In the genomic region with DNA sequence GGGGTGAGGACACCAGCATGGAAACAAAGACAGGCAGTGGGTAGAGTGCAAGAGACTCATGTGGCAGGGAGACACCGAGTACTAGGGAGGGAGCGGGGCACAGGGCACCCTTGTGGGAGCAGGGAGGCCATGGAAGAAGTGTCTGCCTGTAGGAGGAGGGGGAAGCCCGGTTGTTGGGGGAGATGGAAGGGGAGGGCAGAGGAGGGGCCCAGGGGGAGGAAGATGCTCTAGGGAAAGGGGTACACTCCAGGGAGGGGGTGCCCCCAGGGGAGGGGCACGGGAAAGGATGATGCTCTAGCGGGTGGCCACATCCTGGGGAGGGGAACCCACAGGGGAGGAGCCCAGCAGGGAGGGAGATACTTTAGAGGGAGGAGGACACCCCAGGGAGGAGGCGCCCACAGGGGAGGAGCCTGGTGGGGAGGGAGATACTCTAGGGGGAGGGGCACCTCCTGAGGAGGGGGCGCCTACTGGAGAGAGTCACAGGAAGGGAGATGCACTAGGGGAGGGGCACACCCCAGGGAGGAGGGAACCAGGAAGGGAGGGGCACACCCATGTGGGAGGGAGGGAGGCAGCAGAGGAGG, we compare ENCODE assay signal across 11 cellular contexts. TPM values are rescaled to one million over a fixed set of nuclear protein-coding genes. Genes with fewer than 3 reads are reported as not detected.
DNase-seq lines count a peak whose midpoint lies in the region; ATAC-seq and TF ChIP-seq lines count a peak whose summit lies in the region.
"Had no signal": no experiment of that assay in that cellular context is flagged by ENCODE, and none has a peak within 500 bp of the region (broad histone marks: within the 10 kb centered on the region; RNA-seq: fewer than 3 reads in every experiment).

No MANE protein-coding gene starts in this region.

- TF ChIP-seq CTCF in colonic mucosa (IDR thresholded peaks at IDR 0.05), result no peak

- H3K27me3 Mint-ChIP-seq in IgD-negative memory B cell, result peaks cover 5% of the 10 kb centered on the region

- intact Hi-C loops in colonic mucosa (cut with DNase I), result no loop called here

- no peaks in the 10 kb centered on the region for H3K36me3 ChIP-seq in iPS-15b (ENCODE audit: control insufficient read depth, insufficient read depth, low read length)
- H3K36me3 ChIP-seq in colonic mucosa, result no peaks in the 10 kb centered on the region

- no peak overlapping the region for H3K9ac ChIP-seq in iPS-15b (ENCODE audit: low read depth, low read length)
- no peak overlapping the region for H3K9ac ChIP-seq in colonic mucosa (ENCODE audit: low read depth in 2 of 2, low read length in 2 of 2)

- peak overlapping the region in 2 of 3 donors; percentile 25 to 39 for H3K27ac Mint-ChIP-seq in IgD-negative memory B cell

- ATAC-seq in HG03354 (IDR thresholded peaks at IDR 0.05; ENCODE audit: poor library complexity, severe bottlenecking, unreplicated experiment) (no peak), GM19455 (IDR thresholded peaks at IDR 0.05; ENCODE audit: unreplicated experiment) (no peak)

- no peak overlapping the region for H3K27ac ChIP-seq in colonic mucosa
- H3K27ac ChIP-seq: HL-60, testis had no signal

- H3K36me3 Mint-ChIP-seq in IgD-negative memory B cell, result no peaks in the 10 kb centered on the region

- peaks cover 3% of the 10 kb centered on the region for H3K9me3 ChIP-seq in iPS-15b (ENCODE audit: control insufficient read depth, insufficient read depth, low read length)
- no peaks in the 10 kb centered on the region for H3K9me3 ChIP-seq in colonic mucosa
- H3K9me3 ChIP-seq: testis had no signal

- H3K4me3 ChIP-seq in iPS-15b (ENCODE audit: low read depth, low read length), result peak overlapping the region; percentile 50
- H3K4me3 ChIP-seq in colonic mucosa, result no peak overlapping the region
- H3K4me3 ChIP-seq: testis had no signal

- no peaks in the 10 kb centered on the region for H3K27me3 ChIP-seq in iPS-15b (ENCODE audit: control insufficient read depth, insufficient read depth, low read length)
- H3K27me3 ChIP-seq in colonic mucosa, result no peaks in the 10 kb centered on the region
- H3K27me3 ChIP-seq: testis had no signal

- peaks cover 4 to 9% (median 4%) of the 10 kb centered on the region in 3 donors for H3K9me3 Mint-ChIP-seq in IgD-negative memory B cell

- peaks cover 2 to 16% (median 4%) of the 10 kb centered on the region in 3 donors for H3K4me1 Mint-ChIP-seq in IgD-negative memory B cell

- DNase-seq in activated T-cell treated with anti-CD3 and anti-CD28 coated beads for 4 hours (peak; percentile 48), GM19238 (ENCODE audit: insufficient read length, low spot score) (no peak), colonic mucosa (no peak)
- DNase-seq in stimulated activated CD8-positive, alpha-beta memory T cell treated with anti-CD3 and anti-CD28 coated beads, Interleukin-15, amount 100 ng/mL, for 48 hours (ENCODE audit: low read depth in 2 of 2), result peak; percentile 25 to 44
- DNase-seq: NCI-H510A treated with DMSO at 0.1 percent for 48 hours, testis had no signal

- H3K4me3 Mint-ChIP-seq in IgD-negative memory B cell, result peak overlapping the region in 2 of 4 donors; percentile 12 to 81

- H3K4me1 ChIP-seq in iPS-15b (ENCODE audit: control insufficient read depth, insufficient read depth, low read length) (no peaks in the 10 kb centered on the region), colonic mucosa (no peaks in the 10 kb centered on the region)
- H3K4me1 ChIP-seq: testis had no signal

RNA-seq across cellular contexts. Expression of gene CPAMD8, which starts 24.9 kb away (rescaled TPM):
- polyA plus RNA-seq in IgD-negative memory B cell, result 5.1 TPM
- total RNA-seq in colonic mucosa, result 1 to 10 TPM; 1.8 to 3.5 TPM

Comparison
In these comparisons a context has a peak if more than half of its experiments do, and no peak if none do; other contexts are left out.
1. DNase-seq: peak in activated T-cell treated with anti-CD3 and anti-CD28 coated beads for 4 hours (single experiment) and stimulated activated CD8-positive, alpha-beta memory T cell treated with anti-CD3 and anti-CD28 coated beads, Interleukin-15, amount 100 ng/mL, for 48 hours (2 of 2); none in GM19238 (single experiment) and colonic mucosa (single experiment).